22 cellular contexts compared by ENCODE assay signal in genomic region chr1:32686387-32686786, GRCh38. TPM values are rescaled to one million over a fixed set of nuclear protein-coding genes. Genes with fewer than 3 reads are reported as not detected.
DNase-seq lines count a peak whose midpoint lies in the region; ATAC-seq and TF ChIP-seq lines count a peak whose summit lies in the region.
"Had no signal": no experiment of that assay in that cellular context is flagged by ENCODE, and none has a peak within 500 bp of the region (broad histone marks: within the 10 kb centered on the region; RNA-seq: fewer than 3 reads in every experiment).

No MANE protein-coding gene starts in this region.

- H3K36me3 ChIP-seq in SK-N-MC (ENCODE audit: insufficient read depth, low read length) (peaks cover 53% of the 10 kb centered on the region), esophagus muscularis mucosa (peaks cover 0 to 59% (median 41%) of the 10 kb centered on the region in 4 donors), psoas muscle (ENCODE audit: insufficient read depth in 1 of 2, low read depth in 1 of 2) (peaks cover 9 to 85% of the 10 kb centered on the region in 2 donors)

- 98% methylated on average over 2 of the region's 2 CpGs for WGBS in esophagus muscularis mucosa
- 91 to 92% (median 91%) methylated on average over 2 of the region's 2 CpGs for WGBS in psoas muscle, 3 donors

- H3K9ac ChIP-seq in SK-N-MC (ENCODE audit: insufficient read length) = no peak overlapping the region
- H3K9ac ChIP-seq: BLaER1 treated with 17β-estradiol and CSF1 and Interleukin-3, amounts not matched to agents 10 nM and 100 nM; KMS-11 had no signal

- CTCF ChIA-PET in activated CD8-positive, alpha-beta T cell treated with anti-CD3 and anti-CD28 coated beads, Interleukin-2, amount 10 ng/mL, durations not matched to agents 7 days and 5 days (lab: Charles Lee) = interaction anchor here (0.6 to 1.9 kb wide), 2 partner anchors 26 to 166 kb away, joined by 3 to 5 read pairs; no protein-coding TSS in a partner anchor
- CTCF ChIA-PET in activated CD8-positive, alpha-beta T cell treated with anti-CD3 and anti-CD28 coated beads for 36 hours (lab: Charles Lee) = interaction anchor here (1.2 to 6.5 kb wide), 2 partner anchors 26 to 87 kb away, joined by 4 to 30 read pairs; no protein-coding TSS in a partner anchor

- H3K9me3 Mint-ChIP-seq in activated CD8-positive, alpha-beta T cell treated with anti-CD3 and anti-CD28 coated beads, Interleukin-2, amount 10 ng/mL, durations not matched to agents 7 days and 5 days (ENCODE audit: insufficient read depth) = no peaks in the 10 kb centered on the region
- H3K9me3 Mint-ChIP-seq in activated CD8-positive, alpha-beta T cell treated with anti-CD3 and anti-CD28 coated beads for 36 hours = no peaks in the 10 kb centered on the region
- H3K9me3 Mint-ChIP-seq: CD8-positive, alpha-beta T cell; H9 had no signal

- H3K4me1 Mint-ChIP-seq in activated CD8-positive, alpha-beta T cell treated with anti-CD3 and anti-CD28 coated beads, Interleukin-2, amount 10 ng/mL, durations not matched to agents 7 days and 5 days (ENCODE audit: low read depth) = no peaks in the 10 kb centered on the region
- peaks cover 9% of the 10 kb centered on the region for H3K4me1 Mint-ChIP-seq in activated CD8-positive, alpha-beta T cell treated with anti-CD3 and anti-CD28 coated beads for 36 hours (ENCODE audit: low read depth)
- H3K4me1 Mint-ChIP-seq: H9 had no signal

- H3K27me3 Mint-ChIP-seq in activated CD8-positive, alpha-beta T cell treated with anti-CD3 and anti-CD28 coated beads, Interleukin-2, amount 10 ng/mL, durations not matched to agents 7 days and 5 days (ENCODE audit: low read depth) = no peaks in the 10 kb centered on the region
- no peaks in the 10 kb centered on the region for H3K27me3 Mint-ChIP-seq in activated CD8-positive, alpha-beta T cell treated with anti-CD3 and anti-CD28 coated beads for 36 hours

- H3K27ac ChIP-seq in SK-N-MC (peak overlapping the region; percentile 70), esophagus muscularis mucosa (replicated peaks in 1 of 4) (peak overlapping the region; percentile 75 to 98 (median 78)), psoas muscle (peak overlapping the region; percentile 30)
- H3K27ac ChIP-seq: BLaER1 treated with 17β-estradiol and CSF1 and Interleukin-3, amounts not matched to agents 10 nM and 100 nM; KMS-11; RWPE1 had no signal

- H3K36me3 Mint-ChIP-seq in activated CD8-positive, alpha-beta T cell treated with anti-CD3 and anti-CD28 coated beads, Interleukin-2, amount 10 ng/mL, durations not matched to agents 7 days and 5 days (ENCODE audit: low read depth) = peaks cover 38% of the 10 kb centered on the region
- peaks cover 24% of the 10 kb centered on the region for H3K36me3 Mint-ChIP-seq in activated CD8-positive, alpha-beta T cell treated with anti-CD3 and anti-CD28 coated beads for 36 hours (ENCODE audit: low read depth)

- no peak for DNase-seq in activated CD8-positive, alpha-beta T cell treated with anti-CD3 and anti-CD28 coated beads, Interleukin-2, amount 10 ng/mL, durations not matched to agents 7 days and 5 days
- DNase-seq in activated CD8-positive, alpha-beta T cell treated with anti-CD3 and anti-CD28 coated beads for 36 hours = no peak
- no peak for DNase-seq in SK-N-MC (ENCODE audit: low read depth, low spot score)
- no peak for DNase-seq in esophagus muscularis mucosa (ENCODE audit: extremely low spot score)
- DNase-seq in psoas muscle = no peak
- no peak for DNase-seq in NCI-H2196 (lab: John Stamatoyannopoulos, UW; ENCODE audit: unreplicated experiment)
- no peak for DNase-seq in epidermal melanocyte (ENCODE audit: insufficient read length, low spot score)
- DNase-seq: 8988T; CD8-positive, alpha-beta T cell; DND-41; H9; NCI-H1105; NCI-H2029 treated with DMSO at 0.1 percent for 48 hours; NCI-H345; NCI-H524; NCI-H774; NK-92 treated with Interleukin-12 subunit alpha and Interleukin-12 subunit beta, amount 100 ng/mL, for 24 hours had no signal

- TF ChIP-seq CTCF in activated CD8-positive, alpha-beta T cell treated with anti-CD3 and anti-CD28 coated beads for 36 hours (IDR thresholded peaks at IDR 0.05) = no peak
- no peak for TF ChIP-seq CTCF in esophagus muscularis mucosa (IDR thresholded peaks at IDR 0.05)
- TF ChIP-seq CTCF in psoas muscle (IDR thresholded peaks at IDR 0.05) = no peak

- H3K27ac Mint-ChIP-seq in activated CD8-positive, alpha-beta T cell treated with anti-CD3 and anti-CD28 coated beads, Interleukin-2, amount 10 ng/mL, durations not matched to agents 7 days and 5 days = peak overlapping the region; percentile 2
- H3K27ac Mint-ChIP-seq in activated CD8-positive, alpha-beta T cell treated with anti-CD3 and anti-CD28 coated beads for 36 hours = no peak overlapping the region

- TF ChIP-seq POLR2A in esophagus muscularis mucosa (IDR thresholded peaks at IDR 0.05; ENCODE audit: low read depth) = no peak

- no peak for ATAC-seq in activated CD8-positive, alpha-beta T cell treated with anti-CD3 and anti-CD28 coated beads, Interleukin-2, amount 10 ng/mL, durations not matched to agents 7 days and 5 days
- no peak for ATAC-seq in activated CD8-positive, alpha-beta T cell treated with anti-CD3 and anti-CD28 coated beads for 36 hours
- ATAC-seq in psoas muscle = no peak
- ATAC-seq in HG02678 (IDR thresholded peaks at IDR 0.05; ENCODE audit: unreplicated experiment) = no peak
- ATAC-seq: CD8-positive, alpha-beta T cell; GM12878 had no signal

- TF ChIP-seq EP300 in esophagus muscularis mucosa (IDR thresholded peaks at IDR 0.05) = no peak

- H3K4me1 ChIP-seq in esophagus muscularis mucosa = peaks cover 23 to 99% (median 95%) of the 10 kb centered on the region in 4 donors
- H3K4me1 ChIP-seq in psoas muscle = peaks cover 21% of the 10 kb centered on the region
- H3K4me1 ChIP-seq: BLaER1 treated with 17β-estradiol and CSF1 and Interleukin-3, amounts not matched to agents 10 nM and 100 nM had no signal

- intact Hi-C loops in activated CD8-positive, alpha-beta T cell treated with anti-CD3 and anti-CD28 coated beads for 36 hours (cut with micrococcal nuclease) = no loop called here
- intact Hi-C loops in esophagus muscularis mucosa (cut with DNase I) (no loop called here), psoas muscle (cut with DNase I) (no loop called here)

- H3K4me3 Mint-ChIP-seq in activated CD8-positive, alpha-beta T cell treated with anti-CD3 and anti-CD28 coated beads, Interleukin-2, amount 10 ng/mL, durations not matched to agents 7 days and 5 days = no peak overlapping the region
- no peak overlapping the region for H3K4me3 Mint-ChIP-seq in activated CD8-positive, alpha-beta T cell treated with anti-CD3 and anti-CD28 coated beads for 36 hours
- H3K4me3 Mint-ChIP-seq: CD8-positive, alpha-beta T cell; H9 had no signal

- H3K4me3 ChIP-seq in SK-N-MC (no peak overlapping the region), esophagus muscularis mucosa (no peak overlapping the region), psoas muscle (no peak overlapping the region)
- H3K4me3 ChIP-seq: BLaER1 treated with 17β-estradiol and CSF1 and Interleukin-3, amounts not matched to agents 10 nM and 100 nM; GM12878 had no signal

- POLR2A ChIA-PET in activated CD8-positive, alpha-beta T cell treated with anti-CD3 and anti-CD28 coated beads, Interleukin-2, amount 10 ng/mL, durations not matched to agents 7 days and 5 days (lab: Charles Lee) = interaction anchor here (0.9 kb wide), 1 partner anchor 23 kb away, joined by 3 read pairs; no protein-coding TSS in a partner anchor
- POLR2A ChIA-PET in activated CD8-positive, alpha-beta T cell treated with anti-CD3 and anti-CD28 coated beads for 36 hours (lab: Charles Lee) = interaction anchor here (1.5 kb wide), 1 partner anchor 10 kb away, joined by 4 read pairs; no protein-coding TSS in a partner anchor

- H3K9me3 ChIP-seq in SK-N-MC (ENCODE audit: low read depth, low read length) (no peaks in the 10 kb centered on the region), esophagus muscularis mucosa (no peaks in the 10 kb centered on the region), psoas muscle (no peaks in the 10 kb centered on the region)
- H3K9me3 ChIP-seq: BLaER1 treated with 17β-estradiol and CSF1 and Interleukin-3, amounts not matched to agents 10 nM and 100 nM had no signal

- no peaks in the 10 kb centered on the region for H3K27me3 ChIP-seq in esophagus muscularis mucosa
- H3K27me3 ChIP-seq in psoas muscle (ENCODE audit: insufficient read depth in 3 of 3, low read length in 2 of 3) = no peaks in the 10 kb centered on the region
- H3K27me3 ChIP-seq: BLaER1 treated with 17β-estradiol and CSF1 and Interleukin-3, amounts not matched to agents 10 nM and 100 nM had no signal

RNA-seq across cellular contexts. Expression of gene SYNC, which starts 16.2 kb away (rescaled TPM):
- not detected for total RNA-seq in activated CD8-positive, alpha-beta T cell treated with anti-CD3 and anti-CD28 coated beads, Interleukin-2, amount 10 ng/mL, durations not matched to agents 7 days and 5 days
- not detected for total RNA-seq in activated CD8-positive, alpha-beta T cell treated with anti-CD3 and anti-CD28 coated beads for 36 hours
- total RNA-seq in esophagus muscularis mucosa (100 to 1,000 TPM; 111 to 201 (median 153) TPM), psoas muscle (10 to 100 TPM; 40.4 to 82.5 (median 54.4) TPM)
- polyA plus RNA-seq in psoas muscle = 10 to 100 TPM; 46.1 to 74.7 (median 49.1) TPM
- total RNA-seq: CD8-positive, alpha-beta T cell had no signal

RNA-seq across cellular contexts. Expression of gene RBBP4, which starts 35.4 kb away (rescaled TPM):
- 100 to 1,000 TPM; 290 to 298 TPM for total RNA-seq in activated CD8-positive, alpha-beta T cell treated with anti-CD3 and anti-CD28 coated beads, Interleukin-2, amount 10 ng/mL, durations not matched to agents 7 days and 5 days
- total RNA-seq in activated CD8-positive, alpha-beta T cell treated with anti-CD3 and anti-CD28 coated beads for 36 hours = 100 to 1,000 TPM; 308 to 318 TPM
- total RNA-seq in esophagus muscularis mucosa (10 to 100 TPM; 83.0 to 98.8 (median 92.2) TPM), psoas muscle (10 to 100 TPM; 66.3 to 87.8 (median 85.1) TPM)
- polyA plus RNA-seq in psoas muscle = 10 to 100 TPM; 29.5 to 59.7 (median 46.6) TPM

RNA-seq across cellular contexts. Expression of gene ZBTB8OS, which starts 36.0 kb away (rescaled TPM):
- 10 to 100 TPM; 50.5 to 54.1 TPM for total RNA-seq in activated CD8-positive, alpha-beta T cell treated with anti-CD3 and anti-CD28 coated beads, Interleukin-2, amount 10 ng/mL, durations not matched to agents 7 days and 5 days
- total RNA-seq in activated CD8-positive, alpha-beta T cell treated with anti-CD3 and anti-CD28 coated beads for 36 hours = 10 to 100 TPM; 53.4 to 57.6 TPM
- total RNA-seq in esophagus muscularis mucosa = 10 to 100 TPM; 19.6 to 31.1 (median 25.8) TPM
- total RNA-seq in psoas muscle = 10 to 100 TPM; 25.3 to 38.5 (median 29.4) TPM
- 10 to 100 TPM; 42.9 to 76.4 (median 47.6) TPM for polyA plus RNA-seq in psoas muscle

Comparison
In these comparisons a context has a peak if more than half of its experiments do, and no peak if none do; other contexts are left out.
1. RNA of gene SYNC, which starts 16.2 kb away (total RNA-seq): 111 to 201 TPM in esophagus muscularis mucosa and 40.4 to 82.5 TPM in psoas muscle; not detected in activated CD8-positive, alpha-beta T cell treated with anti-CD3 and anti-CD28 coated beads, Interleukin-2, amount 10 ng/mL, durations not matched to agents 7 days and 5 days and not detected in activated CD8-positive, alpha-beta T cell treated with anti-CD3 and anti-CD28 coated beads for 36 hours; every median in the first group is over 10 times any median in the second.
2. Peak in every context shown above with its lines, with median percentiles within 50 percentile points of each other: H3K27ac ChIP-seq.